1 cellular context compared by ENCODE assay signal in genomic region chr7:84209006-84209405, GRCh38.
TF ChIP-seq lines count a peak whose summit lies in the region.

No MANE protein-coding gene starts in this region.

TF ChIP-seq in IMR-90, 13 proteins besides CTCF, POLR2A, EP300 and RAD21 (continued from another document):
- TF ChIP-seq, protein P1, sequence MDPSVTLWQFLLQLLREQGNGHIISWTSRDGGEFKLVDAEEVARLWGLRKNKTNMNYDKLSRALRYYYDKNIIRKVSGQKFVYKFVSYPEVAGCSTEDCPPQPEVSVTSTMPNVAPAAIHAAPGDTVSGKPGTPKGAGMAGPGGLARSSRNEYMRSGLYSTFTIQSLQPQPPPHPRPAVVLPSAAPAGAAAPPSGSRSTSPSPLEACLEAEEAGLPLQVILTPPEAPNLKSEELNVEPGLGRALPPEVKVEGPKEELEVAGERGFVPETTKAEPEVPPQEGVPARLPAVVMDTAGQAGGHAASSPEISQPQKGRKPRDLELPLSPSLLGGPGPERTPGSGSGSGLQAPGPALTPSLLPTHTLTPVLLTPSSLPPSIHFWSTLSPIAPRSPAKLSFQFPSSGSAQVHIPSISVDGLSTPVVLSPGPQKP (IDR thresholded peaks at IDR 0.05; ENCODE audit: borderline replicate concordance, low read depth, low read length): no peak
